ENCODE assay signal across 19 cellular contexts in genomic region chr5:54624671-54625583, GRCh38.
DNase-seq lines count a peak whose midpoint lies in the region; ATAC-seq, FAIRE-seq and TF ChIP-seq lines count a peak whose summit lies in the region.
"Had no signal": no experiment of that assay in that cellular context is flagged by ENCODE, and none has a peak within 500 bp of the region (broad histone marks: within the 10 kb centered on the region; RNA-seq: fewer than 3 reads in every experiment).

No MANE protein-coding gene starts in this region.

- H3K4me2 ChIP-seq in HepG2 (ENCODE audit: low read depth, low read length) = no peak overlapping the region
- H3K4me2 ChIP-seq: KMS-11, neural progenitor cell had no signal

- intact Hi-C loops in HepG2 (cut with micrococcal nuclease; ENCODE audit: unreplicated experiment) = loop anchor here (10.0 kb wide), 1 partner anchor 100 kb away; no protein-coding TSS in a partner anchor
- intact Hi-C loops in tibial artery (cut with DNase I; ENCODE audit: low total_unique reads) = no loop called here

- POLR2A ChIA-PET in HepG2 (lab: Yijun Ruan, JAX) = no interaction called here

- H4K20me1 ChIP-seq in HepG2 (ENCODE audit: insufficient read depth, low read length) = no peaks in the 10 kb centered on the region

- H2AFZ ChIP-seq in HepG2 (ENCODE audit: low read length) = no peak overlapping the region
- H2AFZ ChIP-seq: neural progenitor cell had no signal

- H3K27ac ChIP-seq in liver (ENCODE audit: low read depth in 1 of 2, low read length in 2 of 2) (peak overlapping the region; percentile 55 to 91), HepG2 (ENCODE audit: extremely low read length, insufficient read depth, low read length) (no peak overlapping the region), tibial artery (peak overlapping the region; percentile 34 to 57)
- H3K27ac ChIP-seq: KMS-11, neural progenitor cell, Peyer's patch had no signal

- no peaks in the 10 kb centered on the region for H3K36me3 ChIP-seq in liver (ENCODE audit: control insufficient read depth in 4 of 4, insufficient read depth in 3 of 4, low read depth in 1 of 4, low read length in 3 of 4)
- H3K36me3 ChIP-seq in HepG2 (replicated peaks in 1 of 2; ENCODE audit: control insufficient read depth in 1 of 2, insufficient read depth in 2 of 2, low read length in 2 of 2) = no peaks in the 10 kb centered on the region
- H3K36me3 ChIP-seq in tibial artery = no peaks in the 10 kb centered on the region
- H3K36me3 ChIP-seq: neural progenitor cell, Peyer's patch had no signal

- H3K27me3 ChIP-seq in liver (ENCODE audit: control insufficient read depth in 4 of 4, insufficient read depth in 4 of 4, low read length in 3 of 4) (no peaks in the 10 kb centered on the region), HepG2 (ENCODE audit: control insufficient read depth in 1 of 2, insufficient read depth in 2 of 2, low read length in 2 of 2) (no peaks in the 10 kb centered on the region; a peak in 1 of 5 replicates), tibial artery (no peaks in the 10 kb centered on the region)
- H3K27me3 ChIP-seq: neural progenitor cell, Peyer's patch had no signal

- TF ChIP-seq CTCF in liver (IDR thresholded peaks at IDR 0.05; ENCODE audit: low read depth, low read length, missing input control) = no peak
- TF ChIP-seq CTCF in HepG2 (CRISPR knock-in tag; IDR thresholded peaks at IDR 0.05) = no peak
- no peak for TF ChIP-seq CTCF in fibroblast of mammary gland (conservative IDR thresholded peaks at IDR 0.05; ENCODE audit: control insufficient read depth, insufficient read depth, low read depth, low read length)
- no peak for TF ChIP-seq CTCF in tibial artery (IDR thresholded peaks at IDR 0.05)

- TF ChIP-seq EP300 in HepG2 (IDR thresholded peaks at IDR 0.05; ENCODE audit: low read depth in 2 of 2, low read length in 2 of 2) (no peak), HepG2 (CRISPR knock-in tag; IDR thresholded peaks at IDR 0.05; ENCODE audit: borderline replicate concordance) (no peak)

- 85% methylated on average over 10 of the region's 10 CpGs for WGBS in liver
- WGBS in HepG2 (ENCODE audit: low lambda C conversion rate) = 58% methylated on average over 10 of the region's 10 CpGs

- no TSS peak for BruUV-seq in HepG2 (replicated peaks; lab: Mats Ljungman, UMichigan)

- no peak for TF ChIP-seq RAD21 in liver (IDR thresholded peaks at IDR 0.05)
- no peak for TF ChIP-seq RAD21 in HepG2 (CRISPR knock-in tag; IDR thresholded peaks at IDR 0.05)

- no peak for TF ChIP-seq POLR2A in HepG2 (IDR thresholded peaks at IDR 0.05; ENCODE audit: insufficient read depth in 1 of 2, low read depth in 2 of 2, low read length in 2 of 2)

- FAIRE-seq in HepG2 (lab: Jason Lieb, UNC) = no peak

- no peaks in the 10 kb centered on the region for H3K79me2 ChIP-seq in HepG2 (ENCODE audit: insufficient read depth, low read length)

- H3K9ac ChIP-seq in liver (ENCODE audit: low read depth in 1 of 2, low read length in 2 of 2) (no peak overlapping the region), HepG2 (ENCODE audit: insufficient read depth, low read depth, low read length) (no peak overlapping the region)
- H3K9ac ChIP-seq: KMS-11, neural progenitor cell had no signal

- H3K9me3 ChIP-seq in liver (ENCODE audit: control insufficient read depth in 4 of 4, low read length in 3 of 4) (no peaks in the 10 kb centered on the region), HepG2 (ENCODE audit: low read length) (no peaks in the 10 kb centered on the region), tibial artery (no peaks in the 10 kb centered on the region)
- H3K9me3 ChIP-seq: Peyer's patch had no signal

- H3K4me1 ChIP-seq in liver (ENCODE audit: control insufficient read depth in 4 of 4, insufficient read depth in 4 of 4, low read length in 3 of 4) (peaks cover 15 to 55% (median 41%) of the 10 kb centered on the region in 4 donors), HepG2 (ENCODE audit: insufficient read depth, low read length) (peaks cover 13% of the 10 kb centered on the region), tibial artery (peaks cover 0 to 34% (median 23%) of the 10 kb centered on the region in 4 donors)

- DNase-seq in HepG2 (ENCODE audit: low spot score) (no peak), NCI-H2227 (lab: John Stamatoyannopoulos, UW; ENCODE audit: unreplicated experiment) (peak; percentile 35), fibroblast of mammary gland (ENCODE audit: low read depth) (peak; percentile 64), tibial artery (no peak), RPMI8226 (no peak), NCI-H82 treated with DMSO at 0.1 percent for 48 hours (lab: John Stamatoyannopoulos, UW; ENCODE audit: unreplicated experiment) (no peak)
- DNase-seq: activated CD4-positive, alpha-beta T cell treated with anti-CD3 and anti-CD28 coated beads for 1 hour; activated CD8-positive, alpha-beta memory T cell treated with anti-CD3 and anti-CD28 coated beads, Interleukin-2, amount 50 U/mL, for 4 hours; activated naive CD4-positive, alpha-beta T cell; DMS 273 treated with DMSO at 0.1 percent for 48 hours; H7; NCI-H1694 treated with DMSO at 0.1 percent for 48 hours; NCI-H526 treated with DMSO at 0.1 percent for 48 hours; Peyer's patch; stimulated activated CD8-positive, alpha-beta memory T cell treated with anti-CD3 and anti-CD28 coated beads, Interleukin-4, amount 100 ng/mL, for 48 hours had no signal

- CTCF ChIA-PET in HepG2 (lab: Yijun Ruan, JAX; ENCODE audit: low intra/inter-chr PET ratio, low total read pairs) = no interaction called here

- in situ Hi-C loops in HepG2 (cut with HindIII; ENCODE audit: extremely low pct_ligation_motif_present, low pct_unique_long_range_greater_than_20kb) = no loop called here

- ATAC-seq in HepG2 (no peak), GM18861 (IDR thresholded peaks at IDR 0.05; ENCODE audit: unreplicated experiment) (no peak)

- H3K4me3 ChIP-seq in liver (ENCODE audit: low read depth in 1 of 3, low read length in 3 of 3) (no peak overlapping the region), HepG2 (replicated peaks in 1 of 3; ENCODE audit: insufficient read depth in 1 of 3, low read depth in 2 of 3, low read length in 3 of 3) (no peak overlapping the region), fibroblast of mammary gland (ENCODE audit: control insufficient read depth, low read depth, low read length) (no peak overlapping the region), tibial artery (no peak overlapping the region)
- H3K4me3 ChIP-seq: neural progenitor cell, Peyer's patch had no signal

TF ChIP-seq in liver, 16 proteins besides CTCF, POLR2A, EP300 and RAD21 (continues in another document):
- TF ChIP-seq FOXA2 (IDR thresholded peaks at IDR 0.05) (no peak), JUND (IDR thresholded peaks at IDR 0.05) (no peak), TAF1 (conservative IDR thresholded peaks at IDR 0.05) (no peak)
- TF ChIP-seq, protein P1, sequence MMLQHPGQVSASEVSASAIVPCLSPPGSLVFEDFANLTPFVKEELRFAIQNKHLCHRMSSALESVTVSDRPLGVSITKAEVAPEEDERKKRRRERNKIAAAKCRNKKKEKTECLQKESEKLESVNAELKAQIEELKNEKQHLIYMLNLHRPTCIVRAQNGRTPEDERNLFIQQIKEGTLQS (IDR thresholded peaks at IDR 0.05) = no peak

TF ChIP-seq in HepG2, 621 proteins besides CTCF, POLR2A, EP300 and RAD21 (continues in another document):
- TF ChIP-seq, protein P2, sequence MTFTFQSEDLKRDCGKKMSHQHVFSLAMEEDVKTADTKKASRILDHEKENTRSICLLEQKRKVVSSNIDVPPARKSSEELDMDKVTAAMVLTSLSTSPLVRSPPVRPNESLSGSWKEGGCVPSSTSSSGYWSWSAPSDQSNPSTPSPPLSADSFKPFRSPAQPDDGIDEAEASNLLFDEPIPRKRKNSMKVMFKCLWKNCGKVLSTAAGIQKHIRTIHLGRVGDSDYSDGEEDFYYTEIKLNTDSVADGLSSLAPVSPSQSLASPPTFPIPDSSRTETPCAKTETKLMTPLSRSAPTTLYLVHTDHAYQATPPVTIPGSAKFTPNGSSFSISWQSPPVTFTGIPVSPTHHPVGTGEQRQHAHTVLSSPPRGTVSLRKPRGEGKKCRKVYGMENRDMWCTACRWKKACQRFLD (CRISPR knock-in tag; IDR thresholded peaks at IDR 0.05; ENCODE audit: borderline replicate concordance) = no peak
- no peak for TF ChIP-seq TFE3 (CRISPR knock-in tag; IDR thresholded peaks at IDR 0.05)
- TF ChIP-seq SMAD3 (CRISPR knock-in tag; IDR thresholded peaks at IDR 0.05) = no peak
- no peak for TF ChIP-seq PHF8 (CRISPR knock-in tag; IDR thresholded peaks at IDR 0.05)
- TF ChIP-seq SAFB2 (CRISPR knock-in tag; IDR thresholded peaks at IDR 0.05; ENCODE audit: borderline replicate concordance, low read depth) = no peak
- no peak for TF ChIP-seq ZNF282 (IDR thresholded peaks at IDR 0.05; ENCODE audit: partially characterized antibody)

Comparison
In these comparisons a context has a peak if more than half of its experiments do, and no peak if none do; other contexts are left out.
1. DNase-seq: peak in NCI-H2227 (single experiment) and fibroblast of mammary gland (single experiment); none in HepG2 (single experiment), tibial artery (0 of 2), RPMI8226 (single experiment) and NCI-H82 treated with DMSO at 0.1 percent for 48 hours (single experiment).